ENCODE assay signal across 8 cellular contexts in genomic region chr19:51689751-51690358, GRCh38. TPM values are rescaled to one million over a fixed set of nuclear protein-coding genes. Genes with fewer than 3 reads are reported as not detected.
DNase-seq lines count a peak whose midpoint lies in the region; ATAC-seq and TF ChIP-seq lines count a peak whose summit lies in the region.

No MANE protein-coding gene starts in this region.

- H3K4ac ChIP-seq in H9 (ENCODE audit: low read depth, low read length) = no peak overlapping the region

- H3K56ac ChIP-seq in H9 (ENCODE audit: insufficient read length, low read depth, low read length) = no peak overlapping the region

- no peak overlapping the region for H2BK12ac ChIP-seq in H9 (ENCODE audit: insufficient read length, low read depth, low read length)

- intact Hi-C loops in activated T-helper 1 cell treated with anti-CD3 and anti-CD28 coated beads, Interleukin-12 subunit alpha, Interleukin-12 subunit beta, Interleukin-2, Interleukin-4 antibody, amounts not matched to agents 30 ng/mL and 10 ng/mL and 1 ng/mL, durations not matched to agents 14 hours and 24 hours and 36 hours (cut with micrococcal nuclease) = loop anchor here (1.0 kb wide), 1 partner anchor 14 kb away; no protein-coding TSS in a partner anchor
- intact Hi-C loops in cardiac septum (cut with DNase I) = loop anchor here (1.0 to 2.0 kb wide), 3 partner anchors 14 to 321 kb away; partner anchors contain the start of gene CLDND2

- WGBS in H9 (ENCODE audit: extremely low coverage, insufficient read length, low lambda C conversion rate) = no CpG with 5 or more reads among the region's 19 CpGs

- H2BK5ac ChIP-seq in H9 (ENCODE audit: insufficient read length, low read length) = no peak overlapping the region

- no peak overlapping the region for H3K23ac ChIP-seq in H9 (ENCODE audit: insufficient read length, low read depth, low read length)

- H3K23me2 ChIP-seq in H9 (ENCODE audit: insufficient read length, low read depth, low read length, poor library complexity, severe bottlenecking) = peaks cover 29% of the 10 kb centered on the region

- H4K8ac ChIP-seq in H9 (replicated peaks; ENCODE audit: insufficient read length, low read depth, low read length) = no peak overlapping the region

- no peak overlapping the region for H3K14ac ChIP-seq in H9 (ENCODE audit: insufficient read depth, low read length)

- peak overlapping the region; percentile 100 for H3K4me3 ChIP-seq in parathyroid adenoma (ENCODE audit: low read depth, low read length)

- H4K5ac ChIP-seq in H9 (ENCODE audit: insufficient read length, low read depth, low read length) = no peak overlapping the region

- H3K4me3 Mint-ChIP-seq in H9 = peak overlapping the region; percentile 87 to 93
- H3K4me3 Mint-ChIP-seq in activated T-helper 1 cell treated with anti-CD3 and anti-CD28 coated beads, Interleukin-12 subunit alpha, Interleukin-12 subunit beta, Interleukin-2, Interleukin-4 antibody, amounts not matched to agents 30 ng/mL and 10 ng/mL and 1 ng/mL, durations not matched to agents 14 hours and 24 hours and 36 hours = peak overlapping the region; percentile 92

- no peak overlapping the region for H2BK15ac ChIP-seq in H9 (ENCODE audit: low read depth, low read length)

- H4K20me1 ChIP-seq in H9 (ENCODE audit: control insufficient read depth, insufficient read depth, insufficient read length) = no peaks in the 10 kb centered on the region

- H2BK20ac ChIP-seq in H9 (ENCODE audit: low read depth, low read length, poor library complexity, severe bottlenecking) = no peak overlapping the region

- H3K79me1 ChIP-seq in H9 (ENCODE audit: insufficient read depth, low read depth, low read length, poor library complexity, severe bottlenecking) = no peaks in the 10 kb centered on the region

- TF ChIP-seq CTCF in 22Rv1 (IDR thresholded peaks at IDR 0.05) (no peak), H9 (conservative IDR thresholded peaks at IDR 0.05) (no peak), parathyroid adenoma (IDR thresholded peaks at IDR 0.05) (no peak)

- H3T11ph ChIP-seq in H9 (ENCODE audit: low read length) = no peak overlapping the region

- DNase-seq in H9 (peak; percentile 84), cardiac septum (ENCODE audit: low spot score) (peak; percentile 75), NCI-H2029 (lab: John Stamatoyannopoulos, UW) (no peak)
- DNase-seq in activated T-helper 1 cell treated with anti-CD3 and anti-CD28 coated beads, Interleukin-12 subunit alpha, Interleukin-12 subunit beta, Interleukin-2, Interleukin-4 antibody, amounts not matched to agents 30 ng/mL and 10 ng/mL and 1 ng/mL, durations not matched to agents 14 hours and 24 hours and 36 hours (ENCODE audit: low spot score) = no peak

- no peak overlapping the region for H4K91ac ChIP-seq in H9 (ENCODE audit: insufficient read length, low read depth, low read length)

- no peak overlapping the region for H3K9ac ChIP-seq in H9 (ENCODE audit: extremely low read depth, insufficient read length, low read length)
- peak overlapping the region; percentile 68 for H3K9ac ChIP-seq in parathyroid adenoma

- H3K27ac ChIP-seq in 22Rv1 (peak overlapping the region; percentile 79), H9 (ENCODE audit: insufficient read length, low read depth, low read length) (no peak overlapping the region), parathyroid adenoma (peak overlapping the region; percentile 98)

- H3K36me3 ChIP-seq in parathyroid adenoma (ENCODE audit: control insufficient read depth, insufficient read depth, low read length) = no peaks in the 10 kb centered on the region

- no peaks in the 10 kb centered on the region for H3K27me3 Mint-ChIP-seq in H9 (ENCODE audit: low read depth)
- H3K27me3 Mint-ChIP-seq in activated T-helper 1 cell treated with anti-CD3 and anti-CD28 coated beads, Interleukin-12 subunit alpha, Interleukin-12 subunit beta, Interleukin-2, Interleukin-4 antibody, amounts not matched to agents 30 ng/mL and 10 ng/mL and 1 ng/mL, durations not matched to agents 14 hours and 24 hours and 36 hours (ENCODE audit: insufficient read depth) = peaks cover 15% of the 10 kb centered on the region

- H3K4me2 ChIP-seq in H9 (ENCODE audit: insufficient read depth, insufficient read length, low read length) (peak overlapping the region; percentile 85), parathyroid adenoma (ENCODE audit: low read length) (peak overlapping the region; percentile 100)

- peaks cover 3% of the 10 kb centered on the region for H3K9me3 ChIP-seq in H9 (ENCODE audit: control insufficient read depth, low read depth, low read length)
- H3K9me3 ChIP-seq in parathyroid adenoma (ENCODE audit: control insufficient read depth, low read length) = no peaks in the 10 kb centered on the region

- peak overlapping the region; percentile 10 to 86 (median 86); a peak in 5 of 7 replicates for H3K27ac Mint-ChIP-seq in H9
- peak overlapping the region; percentile 84 for H3K27ac Mint-ChIP-seq in activated T-helper 1 cell treated with anti-CD3 and anti-CD28 coated beads, Interleukin-12 subunit alpha, Interleukin-12 subunit beta, Interleukin-2, Interleukin-4 antibody, amounts not matched to agents 30 ng/mL and 10 ng/mL and 1 ng/mL, durations not matched to agents 14 hours and 24 hours and 36 hours

- ATAC-seq in GM21360 (IDR thresholded peaks at IDR 0.05; ENCODE audit: unreplicated experiment) (no peak), GM21723 (IDR thresholded peaks at IDR 0.05; ENCODE audit: unreplicated experiment) (no peak)

- H3K27me3 ChIP-seq in H9 (ENCODE audit: insufficient read depth, low read length) = no peaks in the 10 kb centered on the region
- no peaks in the 10 kb centered on the region for H3K27me3 ChIP-seq in parathyroid adenoma (ENCODE audit: control insufficient read depth, insufficient read depth, low read length)

- H3K9me3 Mint-ChIP-seq in H9 = peaks cover 10 to 11% of the 10 kb centered on the region in 2 experiments
- H3K9me3 Mint-ChIP-seq in activated T-helper 1 cell treated with anti-CD3 and anti-CD28 coated beads, Interleukin-12 subunit alpha, Interleukin-12 subunit beta, Interleukin-2, Interleukin-4 antibody, amounts not matched to agents 30 ng/mL and 10 ng/mL and 1 ng/mL, durations not matched to agents 14 hours and 24 hours and 36 hours = peaks cover 13% of the 10 kb centered on the region

- H3K79me2 ChIP-seq in H9 (ENCODE audit: insufficient read depth, low read length) = no peaks in the 10 kb centered on the region; the same call in 1 of the 2 replicates
- peaks cover 41% of the 10 kb centered on the region for H3K79me2 ChIP-seq in parathyroid adenoma

- peaks cover 36 to 37% of the 10 kb centered on the region in 2 experiments for H3K4me1 Mint-ChIP-seq in H9
- H3K4me1 Mint-ChIP-seq in activated T-helper 1 cell treated with anti-CD3 and anti-CD28 coated beads, Interleukin-12 subunit alpha, Interleukin-12 subunit beta, Interleukin-2, Interleukin-4 antibody, amounts not matched to agents 30 ng/mL and 10 ng/mL and 1 ng/mL, durations not matched to agents 14 hours and 24 hours and 36 hours (ENCODE audit: low read depth) = peaks cover 11% of the 10 kb centered on the region

- H3K4me1 ChIP-seq in H9 (ENCODE audit: insufficient read depth, low read length) = no peaks in the 10 kb centered on the region
- peaks cover 37% of the 10 kb centered on the region for H3K4me1 ChIP-seq in parathyroid adenoma

- H3K36me3 Mint-ChIP-seq in H9 (ENCODE audit: insufficient read depth in 1 of 3, low read depth in 3 of 3) = peaks cover 5 to 23% (median 13%) of the 10 kb centered on the region in 3 experiments; a peak in 6 of 7 replicates
- peaks cover 3% of the 10 kb centered on the region for H3K36me3 Mint-ChIP-seq in activated T-helper 1 cell treated with anti-CD3 and anti-CD28 coated beads, Interleukin-12 subunit alpha, Interleukin-12 subunit beta, Interleukin-2, Interleukin-4 antibody, amounts not matched to agents 30 ng/mL and 10 ng/mL and 1 ng/mL, durations not matched to agents 14 hours and 24 hours and 36 hours (ENCODE audit: low read depth)

- H3K18ac ChIP-seq in H9 (ENCODE audit: insufficient read length, low read depth, low read length) = peak overlapping the region; percentile 93

- no peak overlapping the region for H2BK120ac ChIP-seq in H9 (ENCODE audit: low read depth, low read length, poor library complexity, severe bottlenecking)

- no peak overlapping the region for H2AK5ac ChIP-seq in H9 (ENCODE audit: insufficient read length, low read length)

- no peak overlapping the region for H2AFZ ChIP-seq in H9 (ENCODE audit: low read length)
- no peak overlapping the region for H2AFZ ChIP-seq in parathyroid adenoma

RNA-seq across cellular contexts. Expression of gene SPACA6, which starts 3.3 kb away (rescaled TPM):
- total RNA-seq in H9 (2021) (16.0 and 18.9 TPM in 2 replicates), cardiac septum (14.7 TPM)
- total RNA-seq in activated T-helper 1 cell treated with anti-CD3 and anti-CD28 coated beads, Interleukin-12 subunit alpha, Interleukin-12 subunit beta, Interleukin-2, Interleukin-4 antibody, amounts not matched to agents 30 ng/mL and 10 ng/mL and 1 ng/mL, durations not matched to agents 14 hours and 24 hours and 36 hours = 6.8 and 8.9 TPM in 2 replicates

RNA-seq across cellular contexts. Expression of gene HAS1, which starts 33.9 kb away (rescaled TPM):
- total RNA-seq in H9 (2021) (0.53 and 0.70 TPM in 2 replicates), cardiac septum (0.54 TPM)
- not detected in 2 replicates for total RNA-seq in activated T-helper 1 cell treated with anti-CD3 and anti-CD28 coated beads, Interleukin-12 subunit alpha, Interleukin-12 subunit beta, Interleukin-2, Interleukin-4 antibody, amounts not matched to agents 30 ng/mL and 10 ng/mL and 1 ng/mL, durations not matched to agents 14 hours and 24 hours and 36 hours

RNA-seq across cellular contexts. Expression of gene SIGLEC14, which starts 43.2 kb away (rescaled TPM):
- total RNA-seq in H9 (2021) (not detected in 2 replicates), cardiac septum (1.2 TPM)
- total RNA-seq in activated T-helper 1 cell treated with anti-CD3 and anti-CD28 coated beads, Interleukin-12 subunit alpha, Interleukin-12 subunit beta, Interleukin-2, Interleukin-4 antibody, amounts not matched to agents 30 ng/mL and 10 ng/mL and 1 ng/mL, durations not matched to agents 14 hours and 24 hours and 36 hours = not detected in 2 replicates

RNA-seq across cellular contexts. Expression of gene SIGLEC5, which starts 59.7 kb away (rescaled TPM):
- total RNA-seq in H9 (2021) = not detected in 2 replicates
- not detected in 2 replicates for total RNA-seq in activated T-helper 1 cell treated with anti-CD3 and anti-CD28 coated beads, Interleukin-12 subunit alpha, Interleukin-12 subunit beta, Interleukin-2, Interleukin-4 antibody, amounts not matched to agents 30 ng/mL and 10 ng/mL and 1 ng/mL, durations not matched to agents 14 hours and 24 hours and 36 hours
- total RNA-seq in cardiac septum = 0.94 TPM

Comparison
In these comparisons a context has a peak if more than half of its experiments do, and no peak if none do; other contexts are left out.
1. DNase-seq: peak in H9 (single experiment) and cardiac septum (single experiment); none in activated T-helper 1 cell treated with anti-CD3 and anti-CD28 coated beads, Interleukin-12 subunit alpha, Interleukin-12 subunit beta, Interleukin-2, Interleukin-4 antibody, amounts not matched to agents 30 ng/mL and 10 ng/mL and 1 ng/mL, durations not matched to agents 14 hours and 24 hours and 36 hours (single experiment) and NCI-H2029 (single experiment).